ENCODE assay signal across 16 cellular contexts in genomic region chr17:15444805-15445204, GRCh38. TPM values are rescaled to one million over a fixed set of nuclear protein-coding genes. Genes with fewer than 3 reads are reported as not detected.
DNase-seq lines count a peak whose midpoint lies in the region.
"Had no signal": no experiment of that assay in that cellular context is flagged by ENCODE, and none has a peak within 500 bp of the region (broad histone marks: within the 10 kb centered on the region; RNA-seq: fewer than 3 reads in every experiment).

No MANE protein-coding gene starts in this region.

- DNase-seq in CMK (ENCODE audit: low read depth) (peak; percentile 50), HS-27A (ENCODE audit: low read depth) (peak; percentile 22), UCSD-AML1 (lab: John Stamatoyannopoulos, UW; ENCODE audit: unreplicated experiment) (peak; percentile 30), lung microvascular endothelial cell (ENCODE audit: low read depth in 2 of 2) (peak; percentile 80 to 98), NCI-H226 (no peak), MV-4-11 (lab: John Stamatoyannopoulos, UW) (no peak), NOMO-1 (lab: John Stamatoyannopoulos, UW; ENCODE audit: unreplicated experiment in 2 of 2) (no peak), kidney tubule cell (ENCODE audit: low spot score) (no peak)
- DNase-seq: activated T-cell treated with anti-CD3 and anti-CD28 coated beads, Interleukin-2, amount 50 U/mL, for 48 hours; amniotic stem cell; cerebellar nuclear complex; DMS79 treated with DMSO at 0.1 percent for 48 hours; heart left ventricle; left colon; NCI-H1092 treated with DMSO at 0.1 percent for 48 hours; SW 1271 had no signal

RNA-seq across cellular contexts. Expression of gene CDRT4, which starts 22.6 kb away (rescaled TPM):
- total RNA-seq in lung microvascular endothelial cell: 0.87 and 2.0 TPM in 2 replicates

Comparison
In these comparisons a context has a peak if more than half of its experiments do, and no peak if none do; other contexts are left out.
1. DNase-seq: peak in CMK (single experiment), HS-27A (single experiment), UCSD-AML1 (single experiment) and lung microvascular endothelial cell (2 of 2); none in NCI-H226 (single experiment), MV-4-11 (single experiment), NOMO-1 (0 of 2) and kidney tubule cell (single experiment).